In genomic region chr5:150409638-150410523, GRCh38 we compare ENCODE assay signal across 8 cellular contexts. TPM values are rescaled to one million over a fixed set of nuclear protein-coding genes. Genes with fewer than 3 reads are reported as not detected.
DNase-seq lines count a peak whose midpoint lies in the region; ATAC-seq and TF ChIP-seq lines count a peak whose summit lies in the region.

No MANE protein-coding gene starts in this region.

- peak overlapping the region; percentile 98 to 100 (median 100) for H3K27ac Mint-ChIP-seq in CD8-positive, alpha-beta memory T cell

- peak; percentile 26 to 73 (median 45) for DNase-seq in CD8-positive, alpha-beta memory T cell
- DNase-seq in HPDE6-E6E7 (ENCODE audit: extremely low spot score) (peak; percentile 100), NCI-H82 (lab: John Stamatoyannopoulos, UW) (peak; percentile 91), activated T-cell treated with anti-CD3 and anti-CD28 coated beads for 24 hours (ENCODE audit: low read depth) (peak; percentile 38), esophagus squamous epithelium (lab: John Stamatoyannopoulos, UW) (no peak), mucosa of gallbladder (ENCODE audit: low spot score) (peak; percentile 91)

- CTCF ChIA-PET in CD8-positive, alpha-beta memory T cell (lab: Charles Lee) = interaction anchor here (0.8 to 4.7 kb wide), 8 partner anchors 11 to 40 kb away, joined by 3 to 31 read pairs (median 4); partner anchors contain the start of gene RPS14

- ATAC-seq in GM19372 (IDR thresholded peaks at IDR 0.05; ENCODE audit: low read depth, unreplicated experiment) = peak; percentile 27

- H3K27me3 ChIP-seq in CD8-positive, alpha-beta memory T cell (ENCODE audit: insufficient read depth, low read length, poor library complexity, severe bottlenecking) = no peaks in the 10 kb centered on the region
- no peaks in the 10 kb centered on the region for H3K27me3 ChIP-seq in esophagus squamous epithelium
- no peaks in the 10 kb centered on the region for H3K27me3 ChIP-seq in thymus (ENCODE audit: control insufficient read depth, insufficient read depth)

- H3K9me3 ChIP-seq in CD8-positive, alpha-beta memory T cell (ENCODE audit: low read length) = no peaks in the 10 kb centered on the region
- H3K9me3 ChIP-seq in esophagus squamous epithelium (no peaks in the 10 kb centered on the region), thymus (ENCODE audit: control insufficient read depth) (no peaks in the 10 kb centered on the region)

- peak overlapping the region; percentile 96 to 99 (median 97) for H3K4me3 Mint-ChIP-seq in CD8-positive, alpha-beta memory T cell

- intact Hi-C loops in esophagus squamous epithelium (cut with DNase I) = no loop called here

- peaks cover 0 to 50% (median 2%) of the 10 kb centered on the region in 3 donors for H3K36me3 Mint-ChIP-seq in CD8-positive, alpha-beta memory T cell

- peak in 2 of 4 donors; percentile 6 to 59 for TF ChIP-seq POLR2A in esophagus squamous epithelium (IDR thresholded peaks at IDR 0.05)

- no peak for TF ChIP-seq CTCF in esophagus squamous epithelium (IDR thresholded peaks at IDR 0.05)

- 1 to 4% methylated on average over 12 to 14 of the region's 15 CpGs for WGBS in esophagus squamous epithelium, 2 donors
- WGBS in thymus = 9% methylated on average over 15 of the region's 15 CpGs

- H3K36me3 ChIP-seq in CD8-positive, alpha-beta memory T cell (ENCODE audit: insufficient read depth, low read length) = peaks cover 23% of the 10 kb centered on the region
- peaks cover 3 to 24% (median 15%) of the 10 kb centered on the region in 3 donors for H3K36me3 ChIP-seq in esophagus squamous epithelium
- peaks cover 22% of the 10 kb centered on the region for H3K36me3 ChIP-seq in thymus (ENCODE audit: control insufficient read depth, insufficient read depth)

- POLR2A ChIA-PET in CD8-positive, alpha-beta memory T cell (lab: Charles Lee) = interaction anchor here (0.8 to 4.2 kb wide), 4 partner anchors 26 to 52 kb away, joined by 3 to 37 read pairs (median 4); partner anchors contain the start of genes RPS14 and TCOF1

- H3K27me3 Mint-ChIP-seq in CD8-positive, alpha-beta memory T cell = peaks cover 0 to 1% of the 10 kb centered on the region in 2 donors

- H3K27ac ChIP-seq in CD8-positive, alpha-beta memory T cell (ENCODE audit: low read depth, low read length) = peak overlapping the region; percentile 96
- H3K27ac ChIP-seq in esophagus squamous epithelium (peak overlapping the region; percentile 81 to 95 (median 84)), thymus (ENCODE audit: low read depth) (peak overlapping the region; percentile 83)

- no peaks in the 10 kb centered on the region for H3K9me3 Mint-ChIP-seq in CD8-positive, alpha-beta memory T cell

- H3K4me3 ChIP-seq in CD8-positive, alpha-beta memory T cell (ENCODE audit: low read length) = peak overlapping the region; percentile 96
- peak overlapping the region; percentile 5 to 64 (median 50) for H3K4me3 ChIP-seq in esophagus squamous epithelium
- peak overlapping the region; percentile 19 for H3K4me3 ChIP-seq in thymus (ENCODE audit: low read length)

- peaks cover 41 to 66% (median 46%) of the 10 kb centered on the region in 3 donors for H3K4me1 Mint-ChIP-seq in CD8-positive, alpha-beta memory T cell

- H3K4me1 ChIP-seq in CD8-positive, alpha-beta memory T cell (ENCODE audit: insufficient read depth, low read length) = peaks cover 46% of the 10 kb centered on the region
- H3K4me1 ChIP-seq in esophagus squamous epithelium (peaks cover 16 to 71% (median 38%) of the 10 kb centered on the region in 3 donors), thymus (ENCODE audit: control insufficient read depth, insufficient read depth, low read length) (peaks cover 9% of the 10 kb centered on the region)

RNA-seq across cellular contexts. Expression of gene CD74, which starts 2.8 kb away (rescaled TPM):
- total RNA-seq in CD8-positive, alpha-beta memory T cell = 100 to 1,000 TPM; 319 to 324 TPM
- 1,273 TPM for polyA plus RNA-seq in CD8-positive, alpha-beta memory T cell
- total RNA-seq in esophagus squamous epithelium (1,000 to 10,000 TPM in 1 of 4 donors, 100 to 1,000 TPM in 2, 10 to 100 TPM in 1; 91.0 to 1,037 (median 261) TPM), mucosa of gallbladder (1,336 TPM)
- 2,730 TPM for polyA plus RNA-seq in thymus

RNA-seq across cellular contexts. Expression of gene RPS14, which starts 39.7 kb away (rescaled TPM):
- 1,000 to 10,000 TPM; 2,924 to 3,007 TPM for total RNA-seq in CD8-positive, alpha-beta memory T cell
- 6,416 TPM for polyA plus RNA-seq in CD8-positive, alpha-beta memory T cell
- 1,000 to 10,000 TPM; 1,098 to 4,026 (median 2,484) TPM for total RNA-seq in esophagus squamous epithelium
- 1,424 TPM for total RNA-seq in mucosa of gallbladder
- polyA plus RNA-seq in thymus = 4,031 TPM

RNA-seq across cellular contexts. Expression of gene TCOF1, which starts 52.4 kb away (rescaled TPM):
- total RNA-seq in CD8-positive, alpha-beta memory T cell = 100 to 1,000 TPM; 116 to 120 TPM
- 33.1 TPM for polyA plus RNA-seq in CD8-positive, alpha-beta memory T cell
- total RNA-seq in esophagus squamous epithelium = 10 to 100 TPM; 18.2 to 41.4 (median 24.8) TPM
- total RNA-seq in mucosa of gallbladder = 29.4 TPM
- polyA plus RNA-seq in thymus = 17.7 TPM

Comparison
In these comparisons a context has a peak if more than half of its experiments do, and no peak if none do; other contexts are left out.
1. H3K4me3 ChIP-seq: peak in every context shown above with its lines; median percentile 96 in CD8-positive, alpha-beta memory T cell; 50 in esophagus squamous epithelium; 19 in thymus.